9 cellular contexts compared by ENCODE assay signal in the genomic region with DNA sequence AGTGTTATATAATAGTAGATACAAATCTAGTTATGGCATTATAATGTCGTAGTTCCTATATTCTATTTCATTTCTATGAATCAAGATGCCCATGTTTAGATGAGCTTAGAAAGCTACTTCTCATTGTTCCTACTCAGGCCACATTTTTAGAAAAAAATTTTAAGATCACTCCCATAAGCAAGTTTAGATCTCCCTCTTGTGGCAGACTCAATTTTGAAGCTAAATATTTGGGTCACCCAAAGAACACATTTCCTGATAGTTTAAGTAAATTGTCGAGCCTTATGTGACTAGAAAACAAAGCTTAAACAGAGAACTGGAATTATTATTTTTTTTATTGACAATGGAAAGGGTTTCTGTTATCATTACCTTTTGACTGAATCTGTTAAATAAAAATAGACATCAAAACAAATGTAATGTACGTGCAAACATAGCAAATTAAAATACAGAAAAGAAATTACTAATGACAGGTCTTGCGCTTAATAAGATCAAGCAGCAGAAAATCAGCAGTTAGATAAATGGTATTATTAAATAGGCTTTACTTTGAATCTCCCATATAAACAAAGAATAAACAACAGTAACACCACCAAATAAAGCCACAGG.
DNase-seq lines count a peak whose midpoint lies in the region; ATAC-seq and TF ChIP-seq lines count a peak whose summit lies in the region.
"Had no signal": no experiment of that assay in that cellular context is flagged by ENCODE, and none has a peak within 500 bp of the region (broad histone marks: within the 10 kb centered on the region; RNA-seq: fewer than 3 reads in every experiment).

No MANE protein-coding gene starts in this region.

- POLR2A ChIA-PET in MCF 10A (lab: Yijun Ruan, JAX), result interaction anchor here (0.6 to 0.7 kb wide), 2 partner anchors 690 to 1828 kb away, joined by 3 read pairs; no protein-coding TSS in a partner anchor

- no peak overlapping the region for H3K27ac Mint-ChIP-seq in MCF 10A (ENCODE audit: low read depth, unreplicated experiment)
- H3K27ac Mint-ChIP-seq: CD4-positive, CD25-positive, alpha-beta regulatory T cell had no signal

- H3K14ac ChIP-seq in mesenchymal stem cell (ENCODE audit: low read length in 2 of 2), result no peak overlapping the region

- no peaks in the 10 kb centered on the region for H3K9me3 Mint-ChIP-seq in MCF 10A (ENCODE audit: unreplicated experiment)

- no peak overlapping the region for H3K23ac ChIP-seq in mesenchymal stem cell (ENCODE audit: low read length in 2 of 2)

- CTCF ChIA-PET in MCF 10A (lab: Yijun Ruan, JAX), result interaction anchor here (0.5 to 1.7 kb wide), 12 partner anchors 9 to 1198 kb away, joined by 3 to 7 read pairs (median 3); no protein-coding TSS in a partner anchor

- H2AK5ac ChIP-seq in mesenchymal stem cell (ENCODE audit: low read length, severe bottlenecking), result no peak overlapping the region

- TF ChIP-seq POLR2A in breast epithelium (IDR thresholded peaks at IDR 0.05), result no peak

- DNase-seq in MCF 10A (ENCODE audit: unreplicated experiment) (peak; percentile 55), breast epithelium (ENCODE audit: low spot score in 2 of 2) (no peak), NCI-H2171 treated with DMSO at 0.1 percent for 48 hours (lab: John Stamatoyannopoulos, UW) (peak; percentile 94), astrocyte of the hippocampus (ENCODE audit: low read depth, low spot score) (peak; percentile 68), mesenchymal stem cell (peak; percentile 58), GM19238 (ENCODE audit: insufficient read length, low spot score) (no peak), mucosa of gallbladder (ENCODE audit: low spot score) (no peak)
- DNase-seq: CD4-positive, CD25-positive, alpha-beta regulatory T cell had no signal

- no peaks in the 10 kb centered on the region for H3K27me3 ChIP-seq in breast epithelium
- no peaks in the 10 kb centered on the region for H3K27me3 ChIP-seq in mesenchymal stem cell (ENCODE audit: control insufficient read depth in 1 of 2, insufficient read depth in 1 of 2, low read length in 2 of 2)

- no peaks in the 10 kb centered on the region for H3K36me3 Mint-ChIP-seq in MCF 10A (ENCODE audit: insufficient read depth, unreplicated experiment)
- H3K36me3 Mint-ChIP-seq: CD4-positive, CD25-positive, alpha-beta regulatory T cell had no signal

- H3K36me3 ChIP-seq in breast epithelium (no peaks in the 10 kb centered on the region), mesenchymal stem cell (ENCODE audit: control insufficient read depth in 1 of 2, insufficient read depth in 2 of 2, low read depth in 1 of 2, low read length in 2 of 2) (peaks cover 0 to 2% of the 10 kb centered on the region in 2 experiments)

- H3K9ac ChIP-seq in mesenchymal stem cell (ENCODE audit: low read length), result no peak overlapping the region

- H3K27ac ChIP-seq in breast epithelium, result no peak overlapping the region
- no peak overlapping the region for H3K27ac ChIP-seq in mesenchymal stem cell (ENCODE audit: low read length, poor library complexity, severe bottlenecking)

- H3K4me3 Mint-ChIP-seq in MCF 10A (ENCODE audit: unreplicated experiment), result no peak overlapping the region
- H3K4me3 Mint-ChIP-seq: CD4-positive, CD25-positive, alpha-beta regulatory T cell had no signal

- H3K18ac ChIP-seq in mesenchymal stem cell (ENCODE audit: low read depth in 1 of 2, low read length in 2 of 2), result no peak overlapping the region

- H3K4me1 Mint-ChIP-seq in MCF 10A (ENCODE audit: insufficient read depth, unreplicated experiment), result no peaks in the 10 kb centered on the region
- H3K4me1 Mint-ChIP-seq: CD4-positive, CD25-positive, alpha-beta regulatory T cell had no signal

- H3K4me3 ChIP-seq in breast epithelium (no peak overlapping the region), mesenchymal stem cell (ENCODE audit: insufficient read depth in 1 of 2, low read depth in 1 of 2, low read length in 2 of 2) (no peak overlapping the region)

- intact Hi-C loops in MCF 10A (cut with micrococcal nuclease), result loop anchor here (2.0 to 10.0 kb wide), 7 partner anchors 113 to 1061 kb away; no protein-coding TSS in a partner anchor
- intact Hi-C loops in breast epithelium (cut with DNase I; ENCODE audit: low total_unique reads), result no loop called here

- H2BK15ac ChIP-seq in mesenchymal stem cell (ENCODE audit: low read depth, poor library complexity, severe bottlenecking), result no peak overlapping the region

- H4K8ac ChIP-seq in mesenchymal stem cell (ENCODE audit: low read length), result no peak overlapping the region

- H3K4me1 ChIP-seq in breast epithelium, result no peaks in the 10 kb centered on the region
- H3K4me1 ChIP-seq in mesenchymal stem cell (ENCODE audit: control insufficient read depth, insufficient read depth, low read depth, low read length), result no peaks in the 10 kb centered on the region

- no peak overlapping the region for H2AFZ ChIP-seq in mesenchymal stem cell (ENCODE audit: low read depth, low read length)

- H3K4me2 ChIP-seq in mesenchymal stem cell (ENCODE audit: low read length, poor library complexity, severe bottlenecking), result no peak overlapping the region

- H2BK12ac ChIP-seq in mesenchymal stem cell (ENCODE audit: low read length in 2 of 2), result no peak overlapping the region

- no peak overlapping the region for H4K91ac ChIP-seq in mesenchymal stem cell (ENCODE audit: low read length)

- no TSS peak for BruUV-seq in MCF 10A (replicated peaks; lab: Mats Ljungman, UMichigan)

- H3K27me3 Mint-ChIP-seq in MCF 10A (ENCODE audit: insufficient read depth, unreplicated experiment), result peaks cover 76% of the 10 kb centered on the region
- H3K27me3 Mint-ChIP-seq: CD4-positive, CD25-positive, alpha-beta regulatory T cell had no signal

- no peak for ATAC-seq in GM18511 (IDR thresholded peaks at IDR 0.05; ENCODE audit: unreplicated experiment)

- no peak overlapping the region for H2BK5ac ChIP-seq in mesenchymal stem cell (ENCODE audit: low read depth, low read length, poor library complexity, severe bottlenecking)

- no peaks in the 10 kb centered on the region for H3K9me3 ChIP-seq in breast epithelium
- no peaks in the 10 kb centered on the region for H3K9me3 ChIP-seq in mesenchymal stem cell (ENCODE audit: control insufficient read depth, low read length)

- TF ChIP-seq CTCF in MCF 10A (IDR thresholded peaks at IDR 0.05; ENCODE audit: unreplicated experiment), result peak; percentile 46
- TF ChIP-seq CTCF in breast epithelium (IDR thresholded peaks at IDR 0.05), result peak in 1 of 3 donors; percentile 47

- no CpG with 5 or more reads among the region's 4 CpGs for WGBS in mesenchymal stem cell

- H2BK120ac ChIP-seq in mesenchymal stem cell (ENCODE audit: low read depth, low read length), result no peak overlapping the region

- H3K79me1 ChIP-seq in mesenchymal stem cell (replicated peaks; ENCODE audit: low read length, poor library complexity, severe bottlenecking), result no peaks in the 10 kb centered on the region

- no peak overlapping the region for H3K4ac ChIP-seq in mesenchymal stem cell (ENCODE audit: low read depth in 1 of 2, low read length in 2 of 2)

Comparison
In these comparisons a context has a peak if more than half of its experiments do, and no peak if none do; other contexts are left out.
1. DNase-seq: peak in MCF 10A (single experiment), NCI-H2171 treated with DMSO at 0.1 percent for 48 hours (single experiment), astrocyte of the hippocampus (single experiment) and mesenchymal stem cell (single experiment); none in breast epithelium (0 of 2), GM19238 (single experiment) and mucosa of gallbladder (single experiment).